ENCODE assay signal across 33 cellular contexts in genomic region chr21:39362733-39363132, GRCh38.
"Had no signal": no experiment of that assay in that cellular context is flagged by ENCODE, and none has a peak within 500 bp of the region (broad histone marks: within the 10 kb centered on the region; RNA-seq: fewer than 3 reads in every experiment).

No MANE protein-coding gene starts in this region.

- DNase-seq: activated B cell treated with CpG ODN at 0.5 μM for 24 hours; activated CD4-positive, alpha-beta T cell treated with anti-CD3 and anti-CD28 coated beads for 48 hours; activated CD4-positive, alpha-beta T cell treated with anti-CD3 and anti-CD28 coated beads, Interleukin-2, amount 50 U/mL, for 1 hour; activated CD4-positive, alpha-beta T cell treated with anti-CD3 and anti-CD28 coated beads, Interleukin-2, amount 50 U/mL, for 48 hours; activated CD8-positive, alpha-beta memory T cell treated with anti-CD3 and anti-CD28 coated beads for 24 hours; activated CD8-positive, alpha-beta T cell treated with anti-CD3 and anti-CD28 coated beads for 36 hours; activated gamma-delta T cell; activated naive CD4-positive, alpha-beta T cell; activated naive CD4-positive, alpha-beta T cell treated with anti-CD3 and anti-CD28 coated beads, Interleukin-2, amount 10 ng/mL, durations not matched to agents 7 days and 5 days; activated naive CD8-positive, alpha-beta T cell treated with anti-CD3 and anti-CD28 coated beads, Interleukin-2, amount 10 ng/mL, durations not matched to agents 7 days and 5 days; activated T-cell treated with anti-CD3 and anti-CD28 coated beads, Interleukin-2, amount 50 U/mL, for 48 hours; central memory CD4-positive, alpha-beta T cell; cerebellar nuclear complex; colonic mucosa; dorsolateral prefrontal cortex; effector memory CD4-positive, alpha-beta T cell; endodermal cell; foreskin keratinocyte; gastrocnemius medialis; glutamatergic neuron; heart left ventricle; T-helper 17 cell; T1000; WERI-Rb-1 had no signal

- ATAC-seq: activated CD4-positive, CD25-positive, alpha-beta regulatory T cell treated with anti-CD3 and anti-CD28 coated beads, Interleukin-2, amount 50 U/mL, for 24 hours; activated CD8-positive, alpha-beta T cell treated with anti-CD3 and anti-CD28 coated beads for 36 hours; activated naive CD4-positive, alpha-beta T cell treated with anti-CD3 and anti-CD28 coated beads, Interleukin-2, amount 50 U/mL, for 72 hours; esophagus mucosa; foreskin keratinocyte; gastrocnemius medialis; heart left ventricle; T-helper 17 cell had no signal

- H3K4me3 ChIP-seq: ascending aorta, breast epithelium, cardiac muscle cell, colonic mucosa, dorsolateral prefrontal cortex, gastrocnemius medialis, heart left ventricle had no signal

- H3K9me3 ChIP-seq: ascending aorta, breast epithelium, colonic mucosa, gastrocnemius medialis, heart left ventricle had no signal

- H3K27me3 ChIP-seq: ascending aorta, breast epithelium, cardiac muscle cell, colonic mucosa, dorsolateral prefrontal cortex, foreskin keratinocyte, gastrocnemius medialis, heart left ventricle had no signal

- H3K4me1 Mint-ChIP-seq: activated B cell treated with CpG ODN at 0.5 μM for 24 hours; activated naive CD4-positive, alpha-beta T cell treated with anti-CD3 and anti-CD28 coated beads, Interleukin-2, amount 10 ng/mL, durations not matched to agents 7 days and 5 days; activated naive CD8-positive, alpha-beta T cell treated with anti-CD3 and anti-CD28 coated beads, Interleukin-2, amount 10 ng/mL, durations not matched to agents 7 days and 5 days; endodermal cell had no signal

- H3K4me3 Mint-ChIP-seq: activated B cell treated with CpG ODN at 0.5 μM for 24 hours; activated CD8-positive, alpha-beta T cell treated with anti-CD3 and anti-CD28 coated beads for 36 hours; activated naive CD4-positive, alpha-beta T cell treated with anti-CD3 and anti-CD28 coated beads, Interleukin-2, amount 10 ng/mL, durations not matched to agents 7 days and 5 days; activated naive CD8-positive, alpha-beta T cell treated with anti-CD3 and anti-CD28 coated beads, Interleukin-2, amount 10 ng/mL, durations not matched to agents 7 days and 5 days; activated T-helper 1 cell treated with anti-CD3 and anti-CD28 coated beads, Interleukin-12 subunit alpha, Interleukin-12 subunit beta, Interleukin-2, Interleukin-4 antibody, amounts not matched to agents 30 ng/mL and 10 ng/mL and 1 ng/mL, durations not matched to agents 14 hours and 24 hours and 36 hours; brain; endodermal cell; T-helper 17 cell; T-helper 2 cell treated with Interferon-gamma antibody and Interleukin-4, amounts not matched to agents 5 μg/mL and 100 μg/mL, for 36 hours had no signal

- H3K27ac Mint-ChIP-seq: activated B cell treated with CpG ODN at 0.5 μM for 24 hours; activated CD8-positive, alpha-beta T cell treated with anti-CD3 and anti-CD28 coated beads for 36 hours; activated naive CD4-positive, alpha-beta T cell treated with anti-CD3 and anti-CD28 coated beads, Interleukin-2, amount 10 ng/mL, durations not matched to agents 7 days and 5 days; activated naive CD4-positive, alpha-beta T cell treated with anti-CD3 and anti-CD28 coated beads, Interleukin-2, amount 50 U/mL, for 72 hours; activated naive CD8-positive, alpha-beta T cell treated with anti-CD3 and anti-CD28 coated beads, Interleukin-2, amount 10 ng/mL, durations not matched to agents 7 days and 5 days; activated T-helper 1 cell treated with anti-CD3 and anti-CD28 coated beads, Interleukin-12 subunit alpha, Interleukin-12 subunit beta, Interleukin-2, Interleukin-4 antibody, amounts not matched to agents 30 ng/mL and 10 ng/mL and 1 ng/mL, durations not matched to agents 14 hours and 24 hours and 36 hours; endodermal cell; T-helper 17 cell; T-helper 2 cell treated with Interferon-gamma antibody and Interleukin-4, amounts not matched to agents 5 μg/mL and 100 μg/mL, for 36 hours had no signal

- H3K9me3 Mint-ChIP-seq: activated B cell treated with CpG ODN at 0.5 μM for 24 hours; activated CD8-positive, alpha-beta T cell treated with anti-CD3 and anti-CD28 coated beads for 36 hours; activated naive CD4-positive, alpha-beta T cell treated with anti-CD3 and anti-CD28 coated beads, Interleukin-2, amount 10 ng/mL, durations not matched to agents 7 days and 5 days; activated naive CD4-positive, alpha-beta T cell treated with anti-CD3 and anti-CD28 coated beads, Interleukin-2, amount 50 U/mL, for 72 hours; activated naive CD8-positive, alpha-beta T cell treated with anti-CD3 and anti-CD28 coated beads, Interleukin-2, amount 10 ng/mL, durations not matched to agents 7 days and 5 days; activated T-helper 1 cell treated with anti-CD3 and anti-CD28 coated beads, Interleukin-12 subunit alpha, Interleukin-12 subunit beta, Interleukin-2, Interleukin-4 antibody, amounts not matched to agents 30 ng/mL and 10 ng/mL and 1 ng/mL, durations not matched to agents 14 hours and 24 hours and 36 hours; endodermal cell; T-helper 2 cell treated with Interferon-gamma antibody and Interleukin-4, amounts not matched to agents 5 μg/mL and 100 μg/mL, for 36 hours had no signal

- H3K36me3 Mint-ChIP-seq: activated naive CD4-positive, alpha-beta T cell treated with anti-CD3 and anti-CD28 coated beads, Interleukin-2, amount 10 ng/mL, durations not matched to agents 7 days and 5 days; activated naive CD4-positive, alpha-beta T cell treated with anti-CD3 and anti-CD28 coated beads, Interleukin-2, amount 50 U/mL, for 72 hours; activated naive CD8-positive, alpha-beta T cell treated with anti-CD3 and anti-CD28 coated beads, Interleukin-2, amount 10 ng/mL, durations not matched to agents 7 days and 5 days; brain had no signal

- H3K36me3 ChIP-seq: ascending aorta, breast epithelium, cardiac muscle cell, colonic mucosa, gastrocnemius medialis, heart left ventricle, WERI-Rb-1 had no signal

- H3K4me1 ChIP-seq: breast epithelium, colonic mucosa, foreskin keratinocyte, gastrocnemius medialis had no signal

- H3K27ac ChIP-seq: ascending aorta, breast epithelium, cardiac muscle cell, colonic mucosa, dorsolateral prefrontal cortex, foreskin keratinocyte, gastrocnemius medialis, heart left ventricle, WERI-Rb-1 had no signal
